In the genomic region with DNA sequence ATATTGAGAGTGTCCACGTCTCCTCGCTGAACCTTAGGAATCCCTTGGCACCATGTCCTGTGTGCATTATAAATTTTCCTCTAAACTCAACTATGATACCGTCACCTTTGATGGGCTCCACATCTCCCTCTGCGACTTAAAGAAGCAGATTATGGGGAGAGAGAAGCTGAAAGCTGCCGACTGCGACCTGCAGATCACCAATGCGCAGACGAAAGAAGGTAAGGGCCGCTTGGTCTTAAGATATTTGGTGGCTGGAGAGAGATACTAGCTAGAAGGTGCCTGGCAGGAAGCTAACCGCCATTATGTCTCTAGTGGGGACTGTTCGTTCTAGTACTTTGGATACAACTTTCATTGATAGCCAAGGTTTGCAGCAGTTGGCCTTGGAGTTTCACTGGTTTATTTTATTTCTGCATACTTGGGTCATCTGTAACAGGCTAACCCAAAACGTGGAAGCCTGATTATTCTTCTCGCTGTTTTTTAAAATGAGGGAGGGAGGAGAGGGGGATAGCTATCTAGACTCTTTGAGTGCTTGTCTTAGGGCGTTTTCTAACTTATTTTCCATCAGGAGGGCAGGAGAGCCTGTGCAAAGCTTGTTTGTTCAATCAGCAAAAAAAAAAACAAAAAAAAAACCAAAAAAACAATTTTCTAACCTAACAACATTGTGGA, we compare ENCODE assay signal across 8 cellular contexts. TPM values are rescaled to one million over a fixed set of nuclear protein-coding genes. Genes with fewer than 3 reads are reported as not detected.
DNase-seq lines count a peak whose midpoint lies in the region; ATAC-seq and TF ChIP-seq lines count a peak whose summit lies in the region.

No MANE protein-coding gene starts in this region.

- H3K4me3 ChIP-seq in HUES64 (ENCODE audit: low read length), result peak overlapping the region; percentile 84
- peak overlapping the region; percentile 61 to 98 (median 98) for H3K4me3 ChIP-seq in fibroblast of lung (replicated peaks in 1 of 4; ENCODE audit: control extremely low read depth in 1 of 4, insufficient read depth in 1 of 4, low read depth in 3 of 4, low read length in 4 of 4)
- peak overlapping the region; percentile 96 for H3K4me3 ChIP-seq in osteoblast (ENCODE audit: insufficient read depth, low read length)

- peak; percentile 36 for DNase-seq in Caki2 (ENCODE audit: low read depth)
- peak in 1 of 2 donors; percentile 16 for DNase-seq in fibroblast of lung (ENCODE audit: low read depth in 2 of 2)
- DNase-seq in osteoblast (ENCODE audit: insufficient read length, low spot score, missing footprints), result no peak
- DNase-seq in GM19238 (ENCODE audit: insufficient read length, low spot score), result no peak
- no peak for DNase-seq in HuH-7.5 (ENCODE audit: low spot score)

- in situ Hi-C loops in Caki2 (cut with HindIII; ENCODE audit: low pct_unique_long_range_greater_than_20kb, low sequenced_read_pairs), result no loop called here

- peaks cover 15% of the 10 kb centered on the region for H3K36me3 ChIP-seq in HUES64 (ENCODE audit: insufficient read depth, low read length)
- peaks cover 4% of the 10 kb centered on the region for H3K36me3 ChIP-seq in fibroblast of lung (ENCODE audit: control insufficient read depth, insufficient read depth, low read length)
- H3K36me3 ChIP-seq in osteoblast (ENCODE audit: insufficient read depth, low read length), result peaks cover 3% of the 10 kb centered on the region

- H3K79me2 ChIP-seq in fibroblast of lung (ENCODE audit: control insufficient read depth, insufficient read depth, low read length), result peaks cover 63% of the 10 kb centered on the region
- H3K79me2 ChIP-seq in osteoblast (ENCODE audit: insufficient read depth, low read length), result peaks cover 63% of the 10 kb centered on the region

- peak overlapping the region; percentile 97 for H3K4me2 ChIP-seq in fibroblast of lung (ENCODE audit: extremely low read depth, insufficient read depth, low read length)
- H3K4me2 ChIP-seq in osteoblast (ENCODE audit: insufficient read depth, low read length), result peak overlapping the region; percentile 86

- H3K27me3 ChIP-seq in HUES64 (ENCODE audit: insufficient read depth, low read length), result no peaks in the 10 kb centered on the region
- no peaks in the 10 kb centered on the region for H3K27me3 ChIP-seq in fibroblast of lung (ENCODE audit: control insufficient read depth, insufficient read depth, low read length)
- no peaks in the 10 kb centered on the region for H3K27me3 ChIP-seq in osteoblast (ENCODE audit: insufficient read depth, low read length)

- peaks cover 18% of the 10 kb centered on the region for H3K4me1 ChIP-seq in HUES64 (ENCODE audit: insufficient read depth, low read length)
- peaks cover 13% of the 10 kb centered on the region for H3K4me1 ChIP-seq in fibroblast of lung (ENCODE audit: control insufficient read depth, extremely low read depth, insufficient read depth, low read length)
- H3K4me1 ChIP-seq in osteoblast (ENCODE audit: insufficient read depth, low read length), result peaks cover 32% of the 10 kb centered on the region

- under 1% methylated on average over 12 of the region's 14 CpGs for WGBS in HUES64

- TF ChIP-seq CTCF in VCaP (conservative IDR thresholded peaks at IDR 0.05) (no peak), fibroblast of lung (conservative IDR thresholded peaks at IDR 0.05 in 1 of 2, IDR thresholded peaks at IDR 0.05 in 1 of 2; ENCODE audit: low read depth in 1 of 2, low read length in 2 of 2) (no peak), osteoblast (IDR thresholded peaks at IDR 0.05; ENCODE audit: extremely low read depth, low read depth, low read length) (no peak)

- H3K27ac ChIP-seq in HUES64 (ENCODE audit: low read depth, low read length), result peak overlapping the region; percentile 98; the same call in 1 of the 2 replicates
- peak overlapping the region; percentile 94 for H3K27ac ChIP-seq in VCaP
- H3K27ac ChIP-seq in fibroblast of lung (ENCODE audit: insufficient read depth, low read length), result peak overlapping the region; percentile 99
- H3K27ac ChIP-seq in osteoblast (ENCODE audit: low read depth, low read length), result peak overlapping the region; percentile 97

- ATAC-seq in HG03135 (IDR thresholded peaks at IDR 0.05; ENCODE audit: unreplicated experiment), result no peak

- H2AFZ ChIP-seq in fibroblast of lung (ENCODE audit: low read length), result no peak overlapping the region
- H2AFZ ChIP-seq in osteoblast (ENCODE audit: low read length), result no peak overlapping the region

- H4K20me1 ChIP-seq in fibroblast of lung (ENCODE audit: control insufficient read depth, extremely low read depth, insufficient read depth, low read length) (peaks cover 6% of the 10 kb centered on the region), osteoblast (ENCODE audit: insufficient read depth, low read length) (peaks cover 57% of the 10 kb centered on the region)

- no peaks in the 10 kb centered on the region for H3K9me3 ChIP-seq in HUES64 (ENCODE audit: insufficient read depth, low read depth, low read length)
- no peaks in the 10 kb centered on the region for H3K9me3 ChIP-seq in fibroblast of lung (ENCODE audit: control insufficient read depth, insufficient read depth, low read depth, low read length)
- no peaks in the 10 kb centered on the region for H3K9me3 ChIP-seq in osteoblast (ENCODE audit: low read depth, low read length)

- peak overlapping the region; percentile 95 for H3K9ac ChIP-seq in HUES64 (ENCODE audit: low read depth, low read length)
- peak overlapping the region; percentile 100 for H3K9ac ChIP-seq in fibroblast of lung (ENCODE audit: insufficient read depth, low read length)

RNA-seq across cellular contexts. Expression of a gene that starts 1.3 kb away (rescaled TPM):
- 14.6 and 15.7 TPM in 2 replicates for total RNA-seq in Caki2 (2014; rRNA removed; shearing (Covaris generic); ENCODE audit: low replicate concordance)
- polyA plus RNA-seq in HUES64 (2013, experiment 1 of 2), result 40.9 TPM
- polyA plus RNA-seq in HUES64 (2013, experiment 2 of 2), result 48.8 TPM
- total RNA-seq in fibroblast of lung (16.4 and 16.8 TPM in 2 replicates), osteoblast (26.5 and 31.5 TPM in 2 replicates)
- polyA plus RNA-seq in fibroblast of lung, result 24.6 and 26.4 TPM in 2 replicates
- 16.3 and 19.5 TPM in 2 replicates for polyA plus RNA-seq in fibroblast of lung (2012)
- 5.9 and 6.6 TPM in 2 replicates for polyA minus RNA-seq in fibroblast of lung (ENCODE audit: low replicate concordance)
